14 cellular contexts compared by ENCODE assay signal in genomic region chr7:43535810-43536585, GRCh38. TPM values are rescaled to one million over a fixed set of nuclear protein-coding genes. Genes with fewer than 3 reads are reported as not detected.
DNase-seq lines count a peak whose midpoint lies in the region; ATAC-seq, FAIRE-seq and TF ChIP-seq lines count a peak whose summit lies in the region.
"Had no signal": no experiment of that assay in that cellular context is flagged by ENCODE, and none has a peak within 500 bp of the region (broad histone marks: within the 10 kb centered on the region; RNA-seq: fewer than 3 reads in every experiment).

No MANE protein-coding gene starts in this region.

- no peak overlapping the region for H2BK15ac ChIP-seq in neuronal stem cell (ENCODE audit: low read length)

- no peaks in the 10 kb centered on the region for H3K36me3 ChIP-seq in pancreas
- H3K36me3 ChIP-seq in neuronal stem cell (replicated peaks in 1 of 2; ENCODE audit: control insufficient read depth in 2 of 2, insufficient read depth in 2 of 2, low read length in 2 of 2), result no peaks in the 10 kb centered on the region

- no peak overlapping the region for H3K18ac ChIP-seq in neuronal stem cell (ENCODE audit: low read length)

- no peaks in the 10 kb centered on the region for H3K4me1 ChIP-seq in pancreas
- peaks cover 0 to 2% of the 10 kb centered on the region in 2 donors for H3K4me1 ChIP-seq in neuronal stem cell (ENCODE audit: control insufficient read depth in 2 of 2, insufficient read depth in 1 of 2, low read depth in 1 of 2, low read length in 2 of 2)

- no peaks in the 10 kb centered on the region for H3K79me1 ChIP-seq in neuronal stem cell (ENCODE audit: low read depth, low read length)

- no peak overlapping the region for H4K91ac ChIP-seq in neuronal stem cell (ENCODE audit: low read depth, low read length, poor library complexity)

- no peak overlapping the region for H3K9ac ChIP-seq in neuronal stem cell (ENCODE audit: low read depth, low read length, poor library complexity)

- no peak overlapping the region for H2BK12ac ChIP-seq in neuronal stem cell (ENCODE audit: low read length)

- no peak overlapping the region for H2BK5ac ChIP-seq in neuronal stem cell (ENCODE audit: low read length)

- WGBS in pancreas, 2 donors, result 72 to 79% methylated on average over 6 of the region's 6 CpGs
- WGBS in neuronal stem cell (ENCODE audit: extremely low coverage in 2 of 2, insufficient read length in 2 of 2, insufficient replicate concordance in 1 of 2), 2 donors, result no CpG with 5 or more reads among the region's 6 CpGs

- H3K14ac ChIP-seq in neuronal stem cell (ENCODE audit: low read length), result no peak overlapping the region

- intact Hi-C loops in pancreas (cut with DNase I), result no loop called here

- TF ChIP-seq CTCF in pancreas (IDR thresholded peaks at IDR 0.05), result no peak

- no peak overlapping the region for H2BK120ac ChIP-seq in neuronal stem cell (ENCODE audit: low read depth, low read length)

- H4K8ac ChIP-seq in neuronal stem cell (ENCODE audit: low read depth, low read length), result no peak overlapping the region

- no peak for FAIRE-seq in pancreas (lab: Jason Lieb, UNC)

- ATAC-seq in pancreas, result peak in 3 of 4 donors; percentile 44 to 54 (median 46)
- ATAC-seq in HG03159 (IDR thresholded peaks at IDR 0.05; ENCODE audit: unreplicated experiment), result no peak

- no peak overlapping the region for H3K4me2 ChIP-seq in neuronal stem cell (ENCODE audit: insufficient read depth, low read length, poor library complexity, severe bottlenecking)

- H3K4ac ChIP-seq in neuronal stem cell (ENCODE audit: low read length), result no peak overlapping the region

- H2AK5ac ChIP-seq in neuronal stem cell (ENCODE audit: low read depth, low read length), result no peak overlapping the region

- H3K4me3 ChIP-seq in pancreas, result no peak overlapping the region
- H3K4me3 ChIP-seq in neuronal stem cell (ENCODE audit: low read length in 2 of 2), result no peak overlapping the region
- H3K4me3 ChIP-seq: dorsolateral prefrontal cortex had no signal

- no peak overlapping the region for H3K23ac ChIP-seq in neuronal stem cell (ENCODE audit: low read depth, low read length, poor library complexity)

- no peaks in the 10 kb centered on the region for H3K9me3 ChIP-seq in pancreas
- H3K9me3 ChIP-seq in neuronal stem cell (replicated peaks in 1 of 2; ENCODE audit: control insufficient read depth in 2 of 2, insufficient read depth in 1 of 2, low read depth in 1 of 2, low read length in 2 of 2), result no peaks in the 10 kb centered on the region

- H3K27me3 ChIP-seq in pancreas (no peaks in the 10 kb centered on the region), neuronal stem cell (ENCODE audit: control insufficient read depth in 3 of 3, insufficient read depth in 3 of 3, low read depth in 1 of 3, low read length in 3 of 3) (no peaks in the 10 kb centered on the region)
- H3K27me3 ChIP-seq: dorsolateral prefrontal cortex had no signal

- no peak overlapping the region for H3K27ac ChIP-seq in epithelial cell of prostate
- H3K27ac ChIP-seq in pancreas, result no peak overlapping the region
- H3K27ac ChIP-seq in neuronal stem cell (replicated peaks; ENCODE audit: low read length), result no peak overlapping the region

- no peak overlapping the region for H2AFZ ChIP-seq in neuronal stem cell (ENCODE audit: low read length)

- DNase-seq in EL (peak; percentile 90), RPMI7951 (ENCODE audit: low read depth) (peak; percentile 83), epithelial cell of prostate (ENCODE audit: low read depth, low spot score) (peak; percentile 20), pancreas (no peak), neuronal stem cell (ENCODE audit: low spot score) (no peak), D341Med (ENCODE audit: low spot score) (no peak)
- DNase-seq in activated CD4-positive, CD25-positive, alpha-beta regulatory T cell treated with anti-CD3 and anti-CD28 coated beads, Interleukin-2, amount 50 U/mL, for 72 hours, result no peak
- DNase-seq: activated B cell treated with CpG ODN at 0.5 μM for 24 hours; activated effector memory CD4-positive, alpha-beta T cell treated with anti-CD3 and anti-CD28 coated beads, Interleukin-2, amount 50 U/mL, for 16 hours; DMS 273 treated with DMSO at 0.1 percent for 48 hours; dorsolateral prefrontal cortex; OCI-M1; stimulated activated CD4-positive, alpha-beta T cell treated with anti-CD3 and anti-CD28 coated beads, Interleukin-2, amount 100 ng/mL, for 48 hours had no signal

RNA-seq across cellular contexts. Expression of gene STK17A, which starts 46.9 kb away (rescaled TPM):
- 94.3 and 97.4 TPM in 2 replicates for total RNA-seq in RPMI7951 (2014; rRNA removed; shearing (Covaris generic))
- total RNA-seq in pancreas, result 10 to 100 TPM in 4 of 6 donors, 1 to 10 TPM in 2; 9.4 to 19.3 (median 11.7) TPM
- polyA plus RNA-seq in pancreas, result 10 to 100 TPM in 1 of 2 donors, 1 to 10 TPM in 1; 7.0 to 11.7 TPM
- 5.4 TPM for polyA plus RNA-seq in neuronal stem cell (2013, experiment 1 of 2)
- polyA plus RNA-seq in neuronal stem cell (2013, experiment 2 of 2), result 5.6 TPM

Comparison
In these comparisons a context has a peak if more than half of its experiments do, and no peak if none do; other contexts are left out.
1. DNase-seq: peak in EL (single experiment), RPMI7951 (single experiment) and epithelial cell of prostate (single experiment); none in pancreas (0 of 6), activated CD4-positive, CD25-positive, alpha-beta regulatory T cell treated with anti-CD3 and anti-CD28 coated beads, Interleukin-2, amount 50 U/mL, for 72 hours (single experiment), neuronal stem cell (single experiment) and D341Med (single experiment).